In genomic region chr19:54222735-54223159, GRCh38 we compare ENCODE assay signal across 13 cellular contexts. TPM values are rescaled to one million over a fixed set of nuclear protein-coding genes. Genes with fewer than 3 reads are reported as not detected.
DNase-seq lines count a peak whose midpoint lies in the region; ATAC-seq and TF ChIP-seq lines count a peak whose summit lies in the region.
"Not testable (repeated sequence)": the region's sequence is repeated elsewhere in the genome, so short reads cannot be mapped to it uniquely, and the experiment has no call there.
"Had no signal": no experiment of that assay in that cellular context is flagged by ENCODE, and none has a peak within 500 bp of the region (broad histone marks: within the 10 kb centered on the region; RNA-seq: fewer than 3 reads in every experiment).

Gene LILRB3, minus strand, starts transcription at chr19:54223007. Its CDS starts 31 bp downstream, at chr19:54222976.

- not testable (repeated sequence) for H3K4me3 Mint-ChIP-seq in activated CD8-positive, alpha-beta T cell treated with anti-CD3 and anti-CD28 coated beads, Interleukin-2, amount 10 ng/mL, durations not matched to agents 7 days and 5 days; chondrocyte (ENCODE audit: unreplicated experiment)

- CTCF ChIA-PET in Panc1 (lab: Charles Lee); activated CD8-positive, alpha-beta T cell treated with anti-CD3 and anti-CD28 coated beads, Interleukin-2, amount 10 ng/mL, durations not matched to agents 7 days and 5 days (lab: Charles Lee): not testable (repeated sequence)

- peak within 1 kb of the TSS in 5 of 10 experiments; percentile 54 to 73 (median 66); a peak in 11 of 20 replicates for H3K4me3 ChIP-seq in BLaER1 treated with 17β-estradiol and CSF1 and Interleukin-3, amounts not matched to agents 10 nM and 100 nM
- H3K4me3 ChIP-seq in Panc1 (ENCODE audit: low read depth in 2 of 2, low read length in 2 of 2); thymus (ENCODE audit: low read length): not testable (repeated sequence)

- peak within 1 kb of the TSS; percentile 33 for H3K27ac Mint-ChIP-seq in activated CD8-positive, alpha-beta T cell treated with anti-CD3 and anti-CD28 coated beads, Interleukin-2, amount 10 ng/mL, durations not matched to agents 7 days and 5 days
- not testable (repeated sequence) for H3K27ac Mint-ChIP-seq in chondrocyte (ENCODE audit: unreplicated experiment)

- not testable (repeated sequence) for DNase-seq in Panc1 (ENCODE audit: low read depth, low spot score); activated CD8-positive, alpha-beta T cell treated with anti-CD3 and anti-CD28 coated beads, Interleukin-2, amount 10 ng/mL, durations not matched to agents 7 days and 5 days; left cardiac atrium; mesenteric fat pad (ENCODE audit: low spot score)
- DNase-seq in chondrocyte (ENCODE audit: low spot score), result peak; percentile 81
- DNase-seq in posterior vena cava (ENCODE audit: low spot score), result peak; percentile 88

- POLR2A ChIA-PET in Panc1 (lab: Charles Lee); activated CD8-positive, alpha-beta T cell treated with anti-CD3 and anti-CD28 coated beads, Interleukin-2, amount 10 ng/mL, durations not matched to agents 7 days and 5 days (lab: Charles Lee): not testable (repeated sequence)

- H3K36me3 Mint-ChIP-seq in activated CD8-positive, alpha-beta T cell treated with anti-CD3 and anti-CD28 coated beads, Interleukin-2, amount 10 ng/mL, durations not matched to agents 7 days and 5 days (ENCODE audit: low read depth); chondrocyte (ENCODE audit: low read depth): not testable (repeated sequence)

- TF ChIP-seq CTCF in Panc1 (IDR thresholded peaks at IDR 0.05); chondrocyte (IDR thresholded peaks at IDR 0.05): not testable (repeated sequence)

- H3K27ac ChIP-seq in BLaER1 treated with 17β-estradiol and CSF1 and Interleukin-3, amounts not matched to agents 10 nM and 100 nM, result peak within 1 kb of the TSS in 9 of 11 experiments; percentile 12 to 84 (median 72); a peak in 15 of 22 replicates
- not testable (repeated sequence) for H3K27ac ChIP-seq in Panc1 (ENCODE audit: low read length); thymus (ENCODE audit: low read depth)

- H3K36me3 ChIP-seq in BLaER1 treated with 17β-estradiol and CSF1 and Interleukin-3, amounts not matched to agents 10 nM and 100 nM, result peaks cover 8 to 21% (median 15%) of the 10 kb centered on the region in 11 experiments; a peak in 20 of 22 replicates
- not testable (repeated sequence) for H3K36me3 ChIP-seq in Panc1 (ENCODE audit: control insufficient read depth, insufficient read depth, low read length); thymus (ENCODE audit: control insufficient read depth, insufficient read depth)

- intact Hi-C loops in Panc1 (cut with micrococcal nuclease; ENCODE audit: unreplicated experiment), result loop anchor here (2.0 kb wide), 1 partner anchor 22 kb away; no protein-coding TSS in a partner anchor
- intact Hi-C loops in left cardiac atrium (cut with DNase I); posterior vena cava (cut with DNase I): not testable (repeated sequence)

- H3K9me3 ChIP-seq in BLaER1 treated with 17β-estradiol and CSF1 and Interleukin-3, amounts not matched to agents 10 nM and 100 nM (replicated peaks in 1 of 11); Panc1 (ENCODE audit: control insufficient read depth, insufficient read depth, low read depth, low read length); thymus (ENCODE audit: control insufficient read depth): not testable (repeated sequence)

- H4K20me1 ChIP-seq in BLaER1 treated with 17β-estradiol and CSF1 and Interleukin-3, amounts not matched to agents 10 nM and 100 nM, result peaks cover 0 to 21% (median 7%) of the 10 kb centered on the region in 11 experiments; a peak in 8 of 22 replicates

- H3K27me3 Mint-ChIP-seq in activated CD8-positive, alpha-beta T cell treated with anti-CD3 and anti-CD28 coated beads, Interleukin-2, amount 10 ng/mL, durations not matched to agents 7 days and 5 days (ENCODE audit: low read depth), result not testable (repeated sequence)
- peaks cover 12% of the 10 kb centered on the region for H3K27me3 Mint-ChIP-seq in chondrocyte (ENCODE audit: low read depth)

- in situ Hi-C loops in Panc1 (cut with HindIII; ENCODE audit: low pct_unique_long_range_greater_than_20kb, low sequenced_read_pairs), result not testable (repeated sequence)

- not testable (repeated sequence) for H3K27me3 ChIP-seq in BLaER1 treated with 17β-estradiol and CSF1 and Interleukin-3, amounts not matched to agents 10 nM and 100 nM; Panc1 (ENCODE audit: control insufficient read depth, insufficient read depth, low read length); thymus (ENCODE audit: control insufficient read depth, insufficient read depth)

- not testable (repeated sequence) for H3K9me3 Mint-ChIP-seq in activated CD8-positive, alpha-beta T cell treated with anti-CD3 and anti-CD28 coated beads, Interleukin-2, amount 10 ng/mL, durations not matched to agents 7 days and 5 days (ENCODE audit: insufficient read depth); chondrocyte (ENCODE audit: low read depth)

- H3K9ac ChIP-seq in BLaER1 treated with 17β-estradiol and CSF1 and Interleukin-3, amounts not matched to agents 10 nM and 100 nM, result peak within 1 kb of the TSS in 10 of 11 experiments; percentile 20 to 84 (median 56); a peak in 16 of 22 replicates

- H3K4me2 ChIP-seq in BLaER1 treated with 17β-estradiol and CSF1 and Interleukin-3, amounts not matched to agents 10 nM and 100 nM, result peak within 1 kb of the TSS; percentile 42 to 99 (median 81)

- peak; percentile 43 for ATAC-seq in Panc1
- ATAC-seq in activated CD8-positive, alpha-beta T cell treated with anti-CD3 and anti-CD28 coated beads, Interleukin-2, amount 10 ng/mL, durations not matched to agents 7 days and 5 days, result not testable (repeated sequence)
- ATAC-seq in left cardiac atrium, result peak; percentile 68 to 73

- not testable (repeated sequence) for BruUV-seq in Panc1 (replicated peaks; lab: Mats Ljungman, UMichigan)

- peaks cover 12% of the 10 kb centered on the region for H3K4me1 Mint-ChIP-seq in activated CD8-positive, alpha-beta T cell treated with anti-CD3 and anti-CD28 coated beads, Interleukin-2, amount 10 ng/mL, durations not matched to agents 7 days and 5 days (ENCODE audit: low read depth)
- H3K4me1 Mint-ChIP-seq in chondrocyte (ENCODE audit: low read depth), result not testable (repeated sequence)

- peaks cover 13 to 56% (median 22%) of the 10 kb centered on the region in 10 experiments for H3K4me1 ChIP-seq in BLaER1 treated with 17β-estradiol and CSF1 and Interleukin-3, amounts not matched to agents 10 nM and 100 nM
- H3K4me1 ChIP-seq in Panc1 (ENCODE audit: control insufficient read depth, insufficient read depth, low read length); thymus (ENCODE audit: control insufficient read depth, insufficient read depth, low read length): not testable (repeated sequence)

- WGBS in thymus, result 79% methylated on average over 12 of the region's 12 CpGs

RNA-seq across cellular contexts. Expression of gene LILRB3, which starts in this region (rescaled TPM):
- 0.18 TPM for total RNA-seq in Panc1 (2021; ENCODE audit: unreplicated experiment)
- 0.47 TPM for polyA plus RNA-seq in Panc1 (2012; ENCODE audit: insufficient read length)
- 1 to 10 TPM; 1.1 to 1.5 TPM for total RNA-seq in activated CD8-positive, alpha-beta T cell treated with anti-CD3 and anti-CD28 coated beads, Interleukin-2, amount 10 ng/mL, durations not matched to agents 7 days and 5 days
- total RNA-seq in chondrocyte, result not detected in 3 replicates
- total RNA-seq in left cardiac atrium, result 10 to 100 TPM in 1 of 2 donors, 1 to 10 TPM in 1; 8.5 to 10.5 TPM
- 50.5 TPM for total RNA-seq in mesenteric fat pad
- 10 to 100 TPM; 14.6 to 25.5 TPM for total RNA-seq in posterior vena cava
- polyA plus RNA-seq in thymus, result 15.5 TPM
- total RNA-seq: A172; activated CD8-positive, alpha-beta memory T cell treated with anti-CD3 and anti-CD28 coated beads for 36 hours; endothelial cell of umbilical vein; OCI-LY7; smooth muscle cell had no signal
- polyA plus RNA-seq: endothelial cell of umbilical vein had no signal

Comparison
In these comparisons a context has a peak if more than half of its experiments do, and no peak if none do; other contexts are left out.
1. Peak in ATAC-seq in Panc1; RNA of the gene not detected or under 1 TPM.
2. Peak in DNase-seq in chondrocyte; RNA of the gene not detected or under 1 TPM.